8 cellular contexts compared by ENCODE assay signal in the genomic region with DNA sequence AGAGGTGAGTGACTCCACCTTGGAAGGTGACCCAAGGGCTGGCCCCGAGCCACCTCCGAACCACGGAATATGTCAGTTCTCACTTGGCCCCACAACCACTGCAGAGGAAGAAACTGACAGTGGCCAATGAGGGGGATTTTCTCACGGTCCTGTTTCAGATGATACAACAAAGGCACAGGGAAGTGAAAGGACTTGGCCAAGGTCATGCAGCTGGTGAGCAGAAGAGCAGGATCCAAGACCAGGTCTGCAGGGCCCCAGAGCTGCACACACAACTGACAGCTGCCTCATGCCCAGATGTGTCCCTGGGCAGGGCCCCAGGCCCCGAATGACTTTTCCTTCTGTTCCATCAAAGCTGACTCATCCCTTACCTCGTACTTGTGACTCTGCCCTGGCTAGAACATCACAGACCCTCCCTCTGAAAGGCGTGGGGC. TPM values are rescaled to one million over a fixed set of nuclear protein-coding genes. Genes with fewer than 3 reads are reported as not detected.
DNase-seq lines count a peak whose midpoint lies in the region; ATAC-seq and TF ChIP-seq lines count a peak whose summit lies in the region.

No MANE protein-coding gene starts in this region.

- H3K9me3 ChIP-seq in HCT116 (ENCODE audit: control insufficient read depth in 1 of 2, insufficient read depth in 1 of 2, low read depth in 1 of 2, low read length in 2 of 2) = no peaks in the 10 kb centered on the region
- H3K9me3 ChIP-seq in PC-3 (ENCODE audit: low read length) = no peaks in the 10 kb centered on the region
- H3K9me3 ChIP-seq in uterus = no peaks in the 10 kb centered on the region

- no peak overlapping the region for H3K27ac ChIP-seq in HCT116 (ENCODE audit: low read depth, low read length)
- H3K27ac ChIP-seq in PC-3 (ENCODE audit: low read length) = peak overlapping the region; percentile 92
- H3K27ac ChIP-seq in uterus = no peak overlapping the region

- no peaks in the 10 kb centered on the region for H3F3A ChIP-seq in PC-3 (ENCODE audit: low read length, unreplicated experiment)

- H3K36me3 ChIP-seq in HCT116 (ENCODE audit: control insufficient read depth in 1 of 2, insufficient read depth in 2 of 2, low read length in 2 of 2) = peaks cover 16 to 19% of the 10 kb centered on the region in 2 experiments; a peak in 3 of 4 replicates
- peaks cover 23% of the 10 kb centered on the region; the same call in 1 of the 2 replicates for H3K36me3 ChIP-seq in PC-3 (ENCODE audit: low read depth, low read length)
- H3K36me3 ChIP-seq in uterus = no peaks in the 10 kb centered on the region

- TF ChIP-seq CTCF in HCT116 (IDR thresholded peaks at IDR 0.05 in 2 of 3, conservative IDR thresholded peaks at IDR 0.05 in 1 of 3; ENCODE audit: borderline replicate concordance in 1 of 3, insufficient read depth in 1 of 3, low read depth in 2 of 3, low read length in 2 of 3) (no peak), PC-3 (conservative IDR thresholded peaks at IDR 0.05; ENCODE audit: low read depth, low read length) (no peak), uterus (IDR thresholded peaks at IDR 0.05) (no peak)

- ATAC-seq in GM18511 (IDR thresholded peaks at IDR 0.05; ENCODE audit: unreplicated experiment) (peak; percentile 77), HCT116 (no peak), PC-3 (0 out of 2 replicates have a peak, but pooled peaks have one; percentile 4), GM18861 (IDR thresholded peaks at IDR 0.05; ENCODE audit: unreplicated experiment) (no peak), HG02852 (IDR thresholded peaks at IDR 0.05; ENCODE audit: unreplicated experiment) (no peak)

- BruUV-seq in HCT116 (replicated peaks; lab: Mats Ljungman, UMichigan) (no TSS peak), PC-3 (replicated peaks; lab: Mats Ljungman, UMichigan) (no TSS peak)

- RAD21 ChIA-PET in HCT116 (lab: Charles Lee; ENCODE audit: low non-redundant PET in 1 of 2, low total read pairs in 2 of 2, uncharacterized antibody in 2 of 2, unreplicated experiment in 2 of 2) = no interaction called here

- peak overlapping the region; percentile 78; the same call in 1 of the 2 replicates for H3K4me2 ChIP-seq in HCT116 (ENCODE audit: low read length)
- peak overlapping the region; percentile 24; the same call in 1 of the 2 replicates for H3K4me2 ChIP-seq in PC-3 (ENCODE audit: low read length)

- H2AFZ ChIP-seq in HCT116 (ENCODE audit: low read depth, low read length, poor library complexity, severe bottlenecking) = no peak overlapping the region
- H2AFZ ChIP-seq in PC-3 (ENCODE audit: low read length) = no peak overlapping the region

- peaks cover 6 to 50% of the 10 kb centered on the region in 2 experiments; a peak in 3 of 4 replicates for H3K4me1 ChIP-seq in HCT116 (ENCODE audit: control insufficient read depth in 1 of 2, insufficient read depth in 2 of 2, low read length in 2 of 2)
- H3K4me1 ChIP-seq in PC-3 (ENCODE audit: insufficient read depth, low read length) = peaks cover 49% of the 10 kb centered on the region
- H3K4me1 ChIP-seq in uterus = no peaks in the 10 kb centered on the region

- TF ChIP-seq RAD21 in HCT116 (IDR thresholded peaks at IDR 0.05; ENCODE audit: low read depth) = no peak

- intact Hi-C loops in HCT116 (cut with micrococcal nuclease) = no loop called here
- intact Hi-C loops in PC-3 (cut with micrococcal nuclease) = loop anchor here (1.0 kb wide), 1 partner anchor 42 kb away; no protein-coding TSS in a partner anchor
- intact Hi-C loops in uterus (cut with DNase I; ENCODE audit: low total_unique reads) = no loop called here

- TF ChIP-seq POLR2A in HCT116 (IDR thresholded peaks at IDR 0.05; ENCODE audit: borderline replicate concordance, extremely low read depth, insufficient read depth, insufficient read length) (no peak), uterus (IDR thresholded peaks at IDR 0.05) (no peak)

- H3K27me3 ChIP-seq in HCT116 (ENCODE audit: insufficient read depth, low read length) (no peaks in the 10 kb centered on the region), PC-3 (ENCODE audit: low read length) (no peaks in the 10 kb centered on the region), uterus (no peaks in the 10 kb centered on the region)

- H4K20me1 ChIP-seq in HCT116 (ENCODE audit: insufficient read depth) = no peaks in the 10 kb centered on the region
- no peaks in the 10 kb centered on the region for H4K20me1 ChIP-seq in PC-3 (ENCODE audit: low read length)

- POLR2A ChIA-PET in HCT116 (lab: Charles Lee) (no interaction called here), PC-3 (lab: Charles Lee; ENCODE audit: unreplicated experiment) (no interaction called here)

- H3K4me3 ChIP-seq in HCT116 (replicated peaks in 1 of 2; ENCODE audit: low read depth in 1 of 2, low read length in 2 of 2) = no peak overlapping the region
- no peak overlapping the region for H3K4me3 ChIP-seq in PC-3 (ENCODE audit: low read length)
- H3K4me3 ChIP-seq in uterus = no peak overlapping the region

- DNase-seq in HCT116 (ENCODE audit: low read depth, low spot score) (no peak), PC-3 (peak; percentile 74), myocyte (ENCODE audit: low read depth) (peak; percentile 65), NCI-H1694 (lab: John Stamatoyannopoulos, UW) (no peak), uterus (no peak)

- CTCF ChIA-PET in HCT116 (lab: Charles Lee) = no interaction called here
- CTCF ChIA-PET in PC-3 (lab: Charles Lee) = no interaction called here

- H3K79me2 ChIP-seq in HCT116 (ENCODE audit: insufficient read depth, low read length) (no peaks in the 10 kb centered on the region), PC-3 (ENCODE audit: low read length) (no peaks in the 10 kb centered on the region)

- H3K9ac ChIP-seq in HCT116 (ENCODE audit: low read length) = peak overlapping the region; percentile 26; the same call in 1 of the 2 replicates
- H3K9ac ChIP-seq in PC-3 (ENCODE audit: low read length) = no peak overlapping the region

- H3K9me2 ChIP-seq in HCT116 (ENCODE audit: insufficient read depth) (no peaks in the 10 kb centered on the region), PC-3 (replicated peaks; ENCODE audit: low read length) (no peaks in the 10 kb centered on the region)

TF ChIP-seq in HCT116, 20 proteins besides CTCF, POLR2A, EP300 and RAD21:
- TF ChIP-seq, protein P1, sequence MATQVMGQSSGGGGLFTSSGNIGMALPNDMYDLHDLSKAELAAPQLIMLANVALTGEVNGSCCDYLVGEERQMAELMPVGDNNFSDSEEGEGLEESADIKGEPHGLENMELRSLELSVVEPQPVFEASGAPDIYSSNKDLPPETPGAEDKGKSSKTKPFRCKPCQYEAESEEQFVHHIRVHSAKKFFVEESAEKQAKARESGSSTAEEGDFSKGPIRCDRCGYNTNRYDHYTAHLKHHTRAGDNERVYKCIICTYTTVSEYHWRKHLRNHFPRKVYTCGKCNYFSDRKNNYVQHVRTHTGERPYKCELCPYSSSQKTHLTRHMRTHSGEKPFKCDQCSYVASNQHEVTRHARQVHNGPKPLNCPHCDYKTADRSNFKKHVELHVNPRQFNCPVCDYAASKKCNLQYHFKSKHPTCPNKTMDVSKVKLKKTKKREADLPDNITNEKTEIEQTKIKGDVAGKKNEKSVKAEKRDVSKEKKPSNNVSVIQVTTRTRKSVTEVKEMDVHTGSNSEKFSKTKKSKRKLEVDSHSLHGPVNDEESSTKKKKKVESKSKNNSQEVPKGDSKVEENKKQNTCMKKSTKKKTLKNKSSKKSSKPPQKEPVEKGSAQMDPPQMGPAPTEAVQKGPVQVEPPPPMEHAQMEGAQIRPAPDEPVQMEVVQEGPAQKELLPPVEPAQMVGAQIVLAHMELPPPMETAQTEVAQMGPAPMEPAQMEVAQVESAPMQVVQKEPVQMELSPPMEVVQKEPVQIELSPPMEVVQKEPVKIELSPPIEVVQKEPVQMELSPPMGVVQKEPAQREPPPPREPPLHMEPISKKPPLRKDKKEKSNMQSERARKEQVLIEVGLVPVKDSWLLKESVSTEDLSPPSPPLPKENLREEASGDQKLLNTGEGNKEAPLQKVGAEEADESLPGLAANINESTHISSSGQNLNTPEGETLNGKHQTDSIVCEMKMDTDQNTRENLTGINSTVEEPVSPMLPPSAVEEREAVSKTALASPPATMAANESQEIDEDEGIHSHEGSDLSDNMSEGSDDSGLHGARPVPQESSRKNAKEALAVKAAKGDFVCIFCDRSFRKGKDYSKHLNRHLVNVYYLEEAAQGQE (IDR thresholded peaks at IDR 0.05; ENCODE audit: low read depth) = no peak

RNA-seq across cellular contexts. Expression of gene EVA1B, which starts 25.8 kb away (rescaled TPM):
- total RNA-seq in HCT116 (2021; ENCODE audit: unreplicated experiment) = 25.1 TPM
- polyA plus RNA-seq in HCT116 (2012) = 31.1 and 33.3 TPM in 2 replicates
- total RNA-seq in PC-3 (2014; rRNA removed) = 89.1 and 104 TPM in 2 replicates
- total RNA-seq in myocyte = 26.4 and 42.0 TPM in 2 replicates
- 33.7 TPM for polyA plus RNA-seq in myocyte (2012)
- 100 to 1,000 TPM in 1 of 4 donors, 10 to 100 TPM in 3; 20.9 to 122 (median 62.4) TPM for total RNA-seq in uterus

RNA-seq across cellular contexts. Expression of gene STK40, which starts 36.5 kb away (rescaled TPM):
- total RNA-seq in HCT116 (2021; ENCODE audit: unreplicated experiment) (33.9 TPM), PC-3 (2014; rRNA removed) (14.4 and 15.9 TPM in 2 replicates), myocyte (18.1 and 18.2 TPM in 2 replicates), uterus (10 to 100 TPM; 19.1 to 84.5 (median 44.0) TPM)
- 32.4 and 34.9 TPM in 2 replicates for polyA plus RNA-seq in HCT116 (2012)
- polyA plus RNA-seq in myocyte (2012) = 31.6 TPM

RNA-seq across cellular contexts. Expression of gene SH3D21, which starts 43.1 kb away (rescaled TPM):
- total RNA-seq in HCT116 (2021; ENCODE audit: unreplicated experiment) (9.3 TPM), PC-3 (2014; rRNA removed) (11.3 and 16.4 TPM in 2 replicates), myocyte (1.2 and 1.7 TPM in 2 replicates), uterus (10 to 100 TPM in 2 of 4 donors, not detected in 2; 11.3 to 11.8 TPM)
- 5.4 and 6.9 TPM in 2 replicates for polyA plus RNA-seq in HCT116 (2012)
- polyA plus RNA-seq in myocyte (2012) = 7.7 TPM

RNA-seq across cellular contexts. Expression of gene LSM10, which starts 48.5 kb away (rescaled TPM):
- total RNA-seq in HCT116 (2021; ENCODE audit: unreplicated experiment) (49.5 TPM), PC-3 (2014; rRNA removed) (19.2 and 35.2 TPM in 2 replicates), myocyte (6.2 and 12.3 TPM in 2 replicates), uterus (10 to 100 TPM in 2 of 4 donors, 1 to 10 TPM in 2; 3.7 to 48.1 (median 15.1) TPM)
- 62.3 and 62.4 TPM in 2 replicates for polyA plus RNA-seq in HCT116 (2012)
- 95.3 TPM for polyA plus RNA-seq in myocyte (2012)

Comparison
In these comparisons a context has a peak if more than half of its experiments do, and no peak if none do; other contexts are left out.
1. ATAC-seq: peak in GM18511 (single experiment) and PC-3 (single experiment); none in HCT116 (single experiment), GM18861 (single experiment) and HG02852 (single experiment).
2. DNase-seq: peak in PC-3 (single experiment) and myocyte (single experiment); none in HCT116 (single experiment), NCI-H1694 (single experiment) and uterus (0 of 2).